ENCODE assay signal across 1 cellular context in the genomic region with DNA sequence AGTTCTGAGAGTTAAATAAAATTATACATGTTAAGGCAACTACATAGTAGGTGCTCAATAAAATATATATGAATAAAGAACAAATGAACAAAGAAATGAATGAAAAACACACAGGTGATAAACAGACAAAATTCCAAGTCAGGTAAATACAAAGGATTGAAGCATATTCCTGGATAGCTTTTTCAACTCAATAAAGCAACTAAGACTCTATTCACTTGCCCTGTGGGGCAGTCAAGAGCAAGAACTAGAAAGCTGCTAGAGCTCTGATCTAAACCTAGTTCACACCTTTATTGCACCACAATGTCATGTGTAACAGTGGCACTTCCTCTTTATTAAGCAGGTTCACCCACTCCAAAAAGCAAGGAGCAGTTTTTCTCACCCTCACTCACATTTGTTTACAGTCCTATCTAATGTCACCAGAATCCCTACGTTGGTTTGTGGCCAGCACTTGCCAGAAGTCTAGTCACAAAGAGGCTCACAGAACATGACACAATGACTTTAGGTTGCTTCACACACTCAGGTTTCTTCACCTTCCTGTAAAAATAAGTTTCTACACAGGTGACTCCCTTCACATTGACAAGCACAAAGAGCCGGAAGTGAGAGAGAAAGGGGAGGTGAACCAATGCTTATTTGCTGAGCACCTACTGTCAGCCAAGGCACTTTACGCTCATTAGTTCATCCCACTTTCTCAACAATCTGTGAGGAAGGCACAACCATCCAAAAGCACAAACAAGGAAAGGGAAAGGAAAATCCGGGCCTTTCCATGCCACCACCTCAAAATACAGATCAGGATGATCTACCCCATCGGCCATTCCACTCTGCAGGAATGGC.
TF ChIP-seq lines count a peak whose summit lies in the region.

No MANE protein-coding gene starts in this region.

TF ChIP-seq in GM12878, 131 proteins besides CTCF, POLR2A, EP300 and RAD21 (continued from another document and continues in another):
- no peak for TF ChIP-seq FOXM1 (IDR thresholded peaks at IDR 0.05; ENCODE audit: low read depth, low read length)
- TF ChIP-seq, protein P1, sequence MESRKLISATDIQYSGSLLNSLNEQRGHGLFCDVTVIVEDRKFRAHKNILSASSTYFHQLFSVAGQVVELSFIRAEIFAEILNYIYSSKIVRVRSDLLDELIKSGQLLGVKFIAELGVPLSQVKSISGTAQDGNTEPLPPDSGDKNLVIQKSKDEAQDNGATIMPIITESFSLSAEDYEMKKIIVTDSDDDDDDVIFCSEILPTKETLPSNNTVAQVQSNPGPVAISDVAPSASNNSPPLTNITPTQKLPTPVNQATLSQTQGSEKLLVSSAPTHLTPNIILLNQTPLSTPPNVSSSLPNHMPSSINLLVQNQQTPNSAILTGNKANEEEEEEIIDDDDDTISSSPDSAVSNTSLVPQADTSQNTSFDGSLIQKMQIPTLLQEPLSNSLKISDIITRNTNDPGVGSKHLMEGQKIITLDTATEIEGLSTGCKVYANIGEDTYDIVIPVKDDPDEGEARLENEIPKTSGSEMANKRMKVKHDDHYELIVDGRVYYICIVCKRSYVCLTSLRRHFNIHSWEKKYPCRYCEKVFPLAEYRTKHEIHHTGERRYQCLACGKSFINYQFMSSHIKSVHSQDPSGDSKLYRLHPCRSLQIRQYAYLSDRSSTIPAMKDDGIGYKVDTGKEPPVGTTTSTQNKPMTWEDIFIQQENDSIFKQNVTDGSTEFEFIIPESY (IDR thresholded peaks at IDR 0.05): no peak
- no peak for TF ChIP-seq CBX5 (IDR thresholded peaks at IDR 0.05; ENCODE audit: low read depth)
- TF ChIP-seq, protein P2, sequence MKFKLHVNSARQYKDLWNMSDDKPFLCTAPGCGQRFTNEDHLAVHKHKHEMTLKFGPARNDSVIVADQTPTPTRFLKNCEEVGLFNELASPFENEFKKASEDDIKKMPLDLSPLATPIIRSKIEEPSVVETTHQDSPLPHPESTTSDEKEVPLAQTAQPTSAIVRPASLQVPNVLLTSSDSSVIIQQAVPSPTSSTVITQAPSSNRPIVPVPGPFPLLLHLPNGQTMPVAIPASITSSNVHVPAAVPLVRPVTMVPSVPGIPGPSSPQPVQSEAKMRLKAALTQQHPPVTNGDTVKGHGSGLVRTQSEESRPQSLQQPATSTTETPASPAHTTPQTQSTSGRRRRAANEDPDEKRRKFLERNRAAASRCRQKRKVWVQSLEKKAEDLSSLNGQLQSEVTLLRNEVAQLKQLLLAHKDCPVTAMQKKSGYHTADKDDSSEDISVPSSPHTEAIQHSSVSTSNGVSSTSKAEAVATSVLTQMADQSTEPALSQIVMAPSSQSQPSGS (IDR thresholded peaks at IDR 0.05; ENCODE audit: low read length): peak; percentile 21; the same call in 1 of the 2 replicates
- TF ChIP-seq, protein P3, sequence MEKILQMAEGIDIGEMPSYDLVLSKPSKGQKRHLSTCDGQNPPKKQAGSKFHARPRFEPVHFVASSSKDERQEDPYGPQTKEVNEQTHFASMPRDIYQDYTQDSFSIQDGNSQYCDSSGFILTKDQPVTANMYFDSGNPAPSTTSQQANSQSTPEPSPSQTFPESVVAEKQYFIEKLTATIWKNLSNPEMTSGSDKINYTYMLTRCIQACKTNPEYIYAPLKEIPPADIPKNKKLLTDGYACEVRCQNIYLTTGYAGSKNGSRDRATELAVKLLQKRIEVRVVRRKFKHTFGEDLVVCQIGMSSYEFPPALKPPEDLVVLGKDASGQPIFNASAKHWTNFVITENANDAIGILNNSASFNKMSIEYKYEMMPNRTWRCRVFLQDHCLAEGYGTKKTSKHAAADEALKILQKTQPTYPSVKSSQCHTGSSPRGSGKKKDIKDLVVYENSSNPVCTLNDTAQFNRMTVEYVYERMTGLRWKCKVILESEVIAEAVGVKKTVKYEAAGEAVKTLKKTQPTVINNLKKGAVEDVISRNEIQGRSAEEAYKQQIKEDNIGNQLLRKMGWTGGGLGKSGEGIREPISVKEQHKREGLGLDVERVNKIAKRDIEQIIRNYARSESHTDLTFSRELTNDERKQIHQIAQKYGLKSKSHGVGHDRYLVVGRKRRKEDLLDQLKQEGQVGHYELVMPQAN (conservative IDR thresholded peaks at IDR 0.05): 0 out of 2 replicates have a peak, but pooled peaks have one; percentile 34
- TF ChIP-seq, protein P4, sequence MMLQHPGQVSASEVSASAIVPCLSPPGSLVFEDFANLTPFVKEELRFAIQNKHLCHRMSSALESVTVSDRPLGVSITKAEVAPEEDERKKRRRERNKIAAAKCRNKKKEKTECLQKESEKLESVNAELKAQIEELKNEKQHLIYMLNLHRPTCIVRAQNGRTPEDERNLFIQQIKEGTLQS (IDR thresholded peaks at IDR 0.05; ENCODE audit: borderline replicate concordance, extremely low read depth, low read depth, low read length): no peak
- peak; percentile 60; the same call in 1 of the 2 replicates for TF ChIP-seq POLR2AphosphoS5 (IDR thresholded peaks at IDR 0.05; ENCODE audit: low read length)
- 0 out of 2 replicates have a peak, but pooled peaks have one; percentile 51 for TF ChIP-seq BCL11A (IDR thresholded peaks at IDR 0.05; ENCODE audit: low read depth, low read length)
- no peak for TF ChIP-seq LARP7 (IDR thresholded peaks at IDR 0.05)
- TF ChIP-seq, protein P5, sequence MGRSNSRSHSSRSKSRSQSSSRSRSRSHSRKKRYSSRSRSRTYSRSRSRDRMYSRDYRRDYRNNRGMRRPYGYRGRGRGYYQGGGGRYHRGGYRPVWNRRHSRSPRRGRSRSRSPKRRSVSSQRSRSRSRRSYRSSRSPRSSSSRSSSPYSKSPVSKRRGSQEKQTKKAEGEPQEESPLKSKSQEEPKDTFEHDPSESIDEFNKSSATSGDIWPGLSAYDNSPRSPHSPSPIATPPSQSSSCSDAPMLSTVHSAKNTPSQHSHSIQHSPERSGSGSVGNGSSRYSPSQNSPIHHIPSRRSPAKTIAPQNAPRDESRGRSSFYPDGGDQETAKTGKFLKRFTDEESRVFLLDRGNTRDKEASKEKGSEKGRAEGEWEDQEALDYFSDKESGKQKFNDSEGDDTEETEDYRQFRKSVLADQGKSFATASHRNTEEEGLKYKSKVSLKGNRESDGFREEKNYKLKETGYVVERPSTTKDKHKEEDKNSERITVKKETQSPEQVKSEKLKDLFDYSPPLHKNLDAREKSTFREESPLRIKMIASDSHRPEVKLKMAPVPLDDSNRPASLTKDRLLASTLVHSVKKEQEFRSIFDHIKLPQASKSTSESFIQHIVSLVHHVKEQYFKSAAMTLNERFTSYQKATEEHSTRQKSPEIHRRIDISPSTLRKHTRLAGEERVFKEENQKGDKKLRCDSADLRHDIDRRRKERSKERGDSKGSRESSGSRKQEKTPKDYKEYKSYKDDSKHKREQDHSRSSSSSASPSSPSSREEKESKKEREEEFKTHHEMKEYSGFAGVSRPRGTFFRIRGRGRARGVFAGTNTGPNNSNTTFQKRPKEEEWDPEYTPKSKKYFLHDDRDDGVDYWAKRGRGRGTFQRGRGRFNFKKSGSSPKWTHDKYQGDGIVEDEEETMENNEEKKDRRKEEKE (IDR thresholded peaks at IDR 0.05): no peak
- no peak; the same call in 1 of the 2 replicates for TF ChIP-seq MTA3 (IDR thresholded peaks at IDR 0.05; ENCODE audit: borderline replicate concordance, low read length)
- TF ChIP-seq NR2C1 (IDR thresholded peaks at IDR 0.05): no peak
- TF ChIP-seq, protein P6, sequence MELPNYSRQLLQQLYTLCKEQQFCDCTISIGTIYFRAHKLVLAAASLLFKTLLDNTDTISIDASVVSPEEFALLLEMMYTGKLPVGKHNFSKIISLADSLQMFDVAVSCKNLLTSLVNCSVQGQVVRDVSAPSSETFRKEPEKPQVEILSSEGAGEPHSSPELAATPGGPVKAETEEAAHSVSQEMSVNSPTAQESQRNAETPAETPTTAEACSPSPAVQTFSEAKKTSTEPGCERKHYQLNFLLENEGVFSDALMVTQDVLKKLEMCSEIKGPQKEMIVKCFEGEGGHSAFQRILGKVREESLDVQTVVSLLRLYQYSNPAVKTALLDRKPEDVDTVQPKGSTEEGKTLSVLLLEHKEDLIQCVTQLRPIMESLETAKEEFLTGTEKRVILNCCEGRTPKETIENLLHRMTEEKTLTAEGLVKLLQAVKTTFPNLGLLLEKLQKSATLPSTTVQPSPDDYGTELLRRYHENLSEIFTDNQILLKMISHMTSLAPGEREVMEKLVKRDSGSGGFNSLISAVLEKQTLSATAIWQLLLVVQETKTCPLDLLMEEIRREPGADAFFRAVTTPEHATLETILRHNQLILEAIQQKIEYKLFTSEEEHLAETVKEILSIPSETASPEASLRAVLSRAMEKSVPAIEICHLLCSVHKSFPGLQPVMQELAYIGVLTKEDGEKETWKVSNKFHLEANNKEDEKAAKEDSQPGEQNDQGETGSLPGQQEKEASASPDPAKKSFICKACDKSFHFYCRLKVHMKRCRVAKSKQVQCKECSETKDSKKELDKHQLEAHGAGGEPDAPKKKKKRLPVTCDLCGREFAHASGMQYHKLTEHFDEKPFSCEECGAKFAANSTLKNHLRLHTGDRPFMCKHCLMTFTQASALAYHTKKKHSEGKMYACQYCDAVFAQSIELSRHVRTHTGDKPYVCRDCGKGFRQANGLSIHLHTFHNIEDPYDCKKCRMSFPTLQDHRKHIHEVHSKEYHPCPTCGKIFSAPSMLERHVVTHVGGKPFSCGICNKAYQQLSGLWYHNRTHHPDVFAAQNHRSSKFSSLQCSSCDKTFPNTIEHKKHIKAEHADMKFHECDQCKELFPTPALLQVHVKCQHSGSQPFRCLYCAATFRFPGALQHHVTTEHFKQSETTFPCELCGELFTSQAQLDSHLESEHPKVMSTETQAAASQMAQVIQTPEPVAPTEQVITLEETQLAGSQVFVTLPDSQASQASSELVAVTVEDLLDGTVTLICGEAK (IDR thresholded peaks at IDR 0.05; ENCODE audit: borderline replicate concordance): peak; percentile 78; the same call in 1 of the 2 replicates
- peak; percentile 39; the same call in 1 of the 2 replicates for TF ChIP-seq IRF4 (IDR thresholded peaks at IDR 0.05; ENCODE audit: low read depth, low read length)
- TF ChIP-seq SUPT20H (IDR thresholded peaks at IDR 0.05; ENCODE audit: borderline replicate concordance, control insufficient read depth, low read depth, low read length): no peak
- TF ChIP-seq, protein P7, sequence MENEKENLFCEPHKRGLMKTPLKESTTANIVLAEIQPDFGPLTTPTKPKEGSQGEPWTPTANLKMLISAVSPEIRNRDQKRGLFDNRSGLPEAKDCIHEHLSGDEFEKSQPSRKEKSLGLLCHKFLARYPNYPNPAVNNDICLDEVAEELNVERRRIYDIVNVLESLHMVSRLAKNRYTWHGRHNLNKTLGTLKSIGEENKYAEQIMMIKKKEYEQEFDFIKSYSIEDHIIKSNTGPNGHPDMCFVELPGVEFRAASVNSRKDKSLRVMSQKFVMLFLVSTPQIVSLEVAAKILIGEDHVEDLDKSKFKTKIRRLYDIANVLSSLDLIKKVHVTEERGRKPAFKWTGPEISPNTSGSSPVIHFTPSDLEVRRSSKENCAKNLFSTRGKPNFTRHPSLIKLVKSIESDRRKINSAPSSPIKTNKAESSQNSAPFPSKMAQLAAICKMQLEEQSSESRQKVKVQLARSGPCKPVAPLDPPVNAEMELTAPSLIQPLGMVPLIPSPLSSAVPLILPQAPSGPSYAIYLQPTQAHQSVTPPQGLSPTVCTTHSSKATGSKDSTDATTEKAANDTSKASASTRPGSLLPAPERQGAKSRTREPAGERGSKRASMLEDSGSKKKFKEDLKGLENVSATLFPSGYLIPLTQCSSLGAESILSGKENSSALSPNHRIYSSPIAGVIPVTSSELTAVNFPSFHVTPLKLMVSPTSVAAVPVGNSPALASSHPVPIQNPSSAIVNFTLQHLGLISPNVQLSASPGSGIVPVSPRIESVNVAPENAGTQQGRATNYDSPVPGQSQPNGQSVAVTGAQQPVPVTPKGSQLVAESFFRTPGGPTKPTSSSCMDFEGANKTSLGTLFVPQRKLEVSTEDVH (IDR thresholded peaks at IDR 0.05; ENCODE audit: low read depth, partially characterized antibody): peak; percentile 20
- no peak for TF ChIP-seq SREBF2 (IDR thresholded peaks at IDR 0.05; ENCODE audit: low read length)
- TF ChIP-seq WRNIP1 (IDR thresholded peaks at IDR 0.05; ENCODE audit: borderline replicate concordance, low read depth, low read length): no peak
- 0 out of 2 replicates have a peak, but pooled peaks have one; percentile 27 for TF ChIP-seq RFX5 (IDR thresholded peaks at IDR 0.05; ENCODE audit: low read depth, low read length)
- no peak for TF ChIP-seq RB1 (IDR thresholded peaks at IDR 0.05; ENCODE audit: borderline replicate concordance)
- no peak for TF ChIP-seq NR2C2 (IDR thresholded peaks at IDR 0.05; ENCODE audit: borderline replicate concordance, control insufficient read depth, insufficient read length, low read depth)
- no peak; the same call in 1 of the 2 replicates for TF ChIP-seq TAF1 (IDR thresholded peaks at IDR 0.05; ENCODE audit: borderline replicate concordance, low read depth, low read length)
- TF ChIP-seq, protein P8, sequence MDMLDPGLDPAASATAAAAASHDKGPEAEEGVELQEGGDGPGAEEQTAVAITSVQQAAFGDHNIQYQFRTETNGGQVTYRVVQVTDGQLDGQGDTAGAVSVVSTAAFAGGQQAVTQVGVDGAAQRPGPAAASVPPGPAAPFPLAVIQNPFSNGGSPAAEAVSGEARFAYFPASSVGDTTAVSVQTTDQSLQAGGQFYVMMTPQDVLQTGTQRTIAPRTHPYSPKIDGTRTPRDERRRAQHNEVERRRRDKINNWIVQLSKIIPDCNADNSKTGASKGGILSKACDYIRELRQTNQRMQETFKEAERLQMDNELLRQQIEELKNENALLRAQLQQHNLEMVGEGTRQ (IDR thresholded peaks at IDR 0.05; ENCODE audit: borderline replicate concordance, low read depth, low read length): no peak; the same call in 1 of the 2 replicates
- TF ChIP-seq MYB (IDR thresholded peaks at IDR 0.05; ENCODE audit: borderline replicate concordance, low read depth, low read length): no peak
- no peak for TF ChIP-seq ZNF217 (IDR thresholded peaks at IDR 0.05)
- TF ChIP-seq FOXK2 (IDR thresholded peaks at IDR 0.05): no peak
- no peak for TF ChIP-seq RELA (IDR thresholded peaks at IDR 0.05; ENCODE audit: borderline replicate concordance, partially characterized antibody)
- TF ChIP-seq RAD51 (IDR thresholded peaks at IDR 0.05): peak; percentile 79
- TF ChIP-seq, protein P9, sequence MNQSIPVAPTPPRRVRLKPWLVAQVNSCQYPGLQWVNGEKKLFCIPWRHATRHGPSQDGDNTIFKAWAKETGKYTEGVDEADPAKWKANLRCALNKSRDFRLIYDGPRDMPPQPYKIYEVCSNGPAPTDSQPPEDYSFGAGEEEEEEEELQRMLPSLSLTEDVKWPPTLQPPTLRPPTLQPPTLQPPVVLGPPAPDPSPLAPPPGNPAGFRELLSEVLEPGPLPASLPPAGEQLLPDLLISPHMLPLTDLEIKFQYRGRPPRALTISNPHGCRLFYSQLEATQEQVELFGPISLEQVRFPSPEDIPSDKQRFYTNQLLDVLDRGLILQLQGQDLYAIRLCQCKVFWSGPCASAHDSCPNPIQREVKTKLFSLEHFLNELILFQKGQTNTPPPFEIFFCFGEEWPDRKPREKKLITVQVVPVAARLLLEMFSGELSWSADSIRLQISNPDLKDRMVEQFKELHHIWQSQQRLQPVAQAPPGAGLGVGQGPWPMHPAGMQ (IDR thresholded peaks at IDR 0.05; ENCODE audit: borderline replicate concordance): no peak
- TF ChIP-seq NFXL1 (IDR thresholded peaks at IDR 0.05; ENCODE audit: borderline replicate concordance): no peak
- no peak for TF ChIP-seq PAX8 (IDR thresholded peaks at IDR 0.05)
- peak; percentile 74 for TF ChIP-seq TCF3 (IDR thresholded peaks at IDR 0.05; ENCODE audit: borderline replicate concordance, insufficient read depth, low read depth, low read length)
- no peak; the same call in 1 of the 2 replicates for TF ChIP-seq CREB1 (IDR thresholded peaks at IDR 0.05; ENCODE audit: low read depth)
- TF ChIP-seq MXI1 (IDR thresholded peaks at IDR 0.05; ENCODE audit: low read depth, low read length): peak; percentile 47; the same call in 1 of the 2 replicates
- TF ChIP-seq BACH1 (IDR thresholded peaks at IDR 0.05; ENCODE audit: borderline replicate concordance): peak; percentile 83; the same call in 1 of the 2 replicates
- TF ChIP-seq CBFB (IDR thresholded peaks at IDR 0.05; ENCODE audit: low read depth): no peak; the same call in 1 of the 2 replicates
